9 cellular contexts compared by ENCODE assay signal in genomic region chr1:242454262-242455051, GRCh38.
DNase-seq lines count a peak whose midpoint lies in the region; ATAC-seq, FAIRE-seq and TF ChIP-seq lines count a peak whose summit lies in the region.
"Had no signal": no experiment of that assay in that cellular context is flagged by ENCODE, and none has a peak within 500 bp of the region (broad histone marks: within the 10 kb centered on the region; RNA-seq: fewer than 3 reads in every experiment).

No MANE protein-coding gene starts in this region.

- no peak for ATAC-seq in DND-41 (ENCODE audit: insufficient read depth, low read depth)
- ATAC-seq in GM21367 (IDR thresholded peaks at IDR 0.05; ENCODE audit: unreplicated experiment): peak; percentile 77
- peak in 3 of 4 donors; percentile 58 to 74 (median 61) for ATAC-seq in pancreas
- ATAC-seq in naive thymus-derived CD8-positive, alpha-beta T cell: no peak

- H3K9ac ChIP-seq in DND-41 (ENCODE audit: low read depth, low read length): no peak overlapping the region

- H3K79me2 ChIP-seq in DND-41 (ENCODE audit: insufficient read depth, low read length) (no peaks in the 10 kb centered on the region), PC-9 (ENCODE audit: low read depth) (no peaks in the 10 kb centered on the region)

- no peak for DNase-seq in DND-41
- peak; percentile 41 for DNase-seq in HuH-7.5 (ENCODE audit: low spot score)
- peak in 1 of 2 experiments; percentile 37 for DNase-seq in PC-9
- peak; percentile 59 for DNase-seq in epidermal melanocyte (ENCODE audit: insufficient read length, low spot score)
- DNase-seq in pancreas: no peak
- no peak for DNase-seq in effector CD4-positive, alpha-beta T cell
- DNase-seq in naive thymus-derived CD8-positive, alpha-beta T cell: no peak
- DNase-seq: activated B cell treated with CpG ODN at 0.5 μM for 24 hours had no signal

- CTCF ChIA-PET in PC-9 (lab: Charles Lee): interaction anchor here (0.5 kb wide), 1 partner anchor 852 kb away, joined by 3 read pairs; no protein-coding TSS in a partner anchor

- no peaks in the 10 kb centered on the region for H3K4me1 Mint-ChIP-seq in naive thymus-derived CD8-positive, alpha-beta T cell

- H3K4me3 ChIP-seq in DND-41 (ENCODE audit: low read depth in 1 of 2, low read length in 2 of 2) (no peak overlapping the region), PC-9 (no peak overlapping the region), pancreas (no peak overlapping the region)

- H3K4me2 ChIP-seq in DND-41 (ENCODE audit: insufficient read depth, low read length): no peak overlapping the region
- H3K4me2 ChIP-seq in PC-9: no peak overlapping the region

- no peaks in the 10 kb centered on the region for H3K36me3 ChIP-seq in DND-41 (ENCODE audit: insufficient read depth, low read length)
- no peaks in the 10 kb centered on the region for H3K36me3 ChIP-seq in PC-9 (ENCODE audit: low read depth)
- H3K36me3 ChIP-seq in pancreas: no peaks in the 10 kb centered on the region

- no peak overlapping the region for H2AFZ ChIP-seq in DND-41 (ENCODE audit: low read depth, low read length)
- no peak overlapping the region for H2AFZ ChIP-seq in PC-9

- H3K27me3 ChIP-seq in DND-41 (ENCODE audit: insufficient read depth, low read length, poor library complexity): peaks cover 3% of the 10 kb centered on the region
- H3K27me3 ChIP-seq in PC-9 (ENCODE audit: insufficient read depth, low read depth): peaks cover 67% of the 10 kb centered on the region
- no peaks in the 10 kb centered on the region for H3K27me3 ChIP-seq in pancreas

- TF ChIP-seq CTCF in DND-41 (IDR thresholded peaks at IDR 0.05; ENCODE audit: borderline replicate concordance, extremely low read depth, low read length, poor library complexity, severe bottlenecking) (peak; percentile 70), PC-9 (conservative IDR thresholded peaks at IDR 0.05) (peak; percentile 70), pancreas (IDR thresholded peaks at IDR 0.05) (peak; percentile 28 to 45 (median 42))

- no peak for FAIRE-seq in pancreas (lab: Jason Lieb, UNC)

- no peak overlapping the region for H3K27ac Mint-ChIP-seq in naive thymus-derived CD8-positive, alpha-beta T cell
- H3K27ac Mint-ChIP-seq: activated B cell treated with CpG ODN at 0.5 μM for 24 hours had no signal

- H3K27me3 Mint-ChIP-seq in naive thymus-derived CD8-positive, alpha-beta T cell: peaks cover 10 to 51% (median 26%) of the 10 kb centered on the region in 5 donors

- H3K9me3 ChIP-seq in DND-41 (ENCODE audit: insufficient read depth, low read length, severe bottlenecking): no peaks in the 10 kb centered on the region
- H3K9me3 ChIP-seq in PC-9 (ENCODE audit: insufficient read depth, low read depth): no peaks in the 10 kb centered on the region
- H3K9me3 ChIP-seq in pancreas: no peaks in the 10 kb centered on the region

- H3K4me3 Mint-ChIP-seq in naive thymus-derived CD8-positive, alpha-beta T cell: no peak overlapping the region
- H3K4me3 Mint-ChIP-seq: activated B cell treated with CpG ODN at 0.5 μM for 24 hours had no signal

- H3K27ac ChIP-seq in DND-41 (ENCODE audit: low read length) (no peak overlapping the region), PC-9 (no peak overlapping the region), pancreas (no peak overlapping the region)

- no peaks in the 10 kb centered on the region for H3F3A ChIP-seq in PC-9 (ENCODE audit: insufficient read depth, low read depth)

- no TSS peak for BruUV-seq in PC-9 (replicated peaks; lab: Mats Ljungman, UMichigan)

- no peaks in the 10 kb centered on the region for H3K36me3 Mint-ChIP-seq in naive thymus-derived CD8-positive, alpha-beta T cell

- H3K9me3 Mint-ChIP-seq in naive thymus-derived CD8-positive, alpha-beta T cell: no peaks in the 10 kb centered on the region
- H3K9me3 Mint-ChIP-seq: activated B cell treated with CpG ODN at 0.5 μM for 24 hours had no signal

- WGBS in pancreas, 2 donors: 18 to 19% methylated on average over 9 of the region's 9 CpGs

- intact Hi-C loops in PC-9 (cut with micrococcal nuclease; ENCODE audit: unreplicated experiment): loop anchor here (5.0 kb wide), 1 partner anchor 1843 kb away; no protein-coding TSS in a partner anchor
- intact Hi-C loops in pancreas (cut with DNase I): loop anchor here in 1 of 3 donors (10.0 kb wide), 1 partner anchor 870 kb away; no protein-coding TSS in a partner anchor

- POLR2A ChIA-PET in PC-9 (lab: Charles Lee; ENCODE audit: unreplicated experiment): no interaction called here
- POLR2A ChIA-PET in naive thymus-derived CD8-positive, alpha-beta T cell (lab: Charles Lee): no interaction called here

- H4K20me1 ChIP-seq in DND-41 (ENCODE audit: insufficient read depth, low read length) (no peaks in the 10 kb centered on the region), PC-9 (ENCODE audit: insufficient read depth) (no peaks in the 10 kb centered on the region)

- no peaks in the 10 kb centered on the region for H3K4me1 ChIP-seq in DND-41 (ENCODE audit: insufficient read depth, low read length)
- H3K4me1 ChIP-seq in PC-9 (replicated peaks; ENCODE audit: insufficient read depth): no peaks in the 10 kb centered on the region
- no peaks in the 10 kb centered on the region for H3K4me1 ChIP-seq in pancreas

- no peaks in the 10 kb centered on the region for H3K9me2 ChIP-seq in PC-9 (ENCODE audit: insufficient read depth)

Comparison
In these comparisons a context has a peak if more than half of its experiments do, and no peak if none do; other contexts are left out.
1. ATAC-seq: peak in GM21367 (single experiment) and pancreas (3 of 4); none in DND-41 (single experiment) and naive thymus-derived CD8-positive, alpha-beta T cell (0 of 2).
2. DNase-seq: peak in HuH-7.5 (single experiment) and epidermal melanocyte (single experiment); none in DND-41 (single experiment), pancreas (0 of 6), effector CD4-positive, alpha-beta T cell (single experiment) and naive thymus-derived CD8-positive, alpha-beta T cell (0 of 10).
3. Peak in every context shown above with its lines, with median percentiles within 50 percentile points of each other: CTCF ChIP-seq.